1 cellular context compared by ENCODE assay signal in genomic region chr1:43009274-43009673, GRCh38.
TF ChIP-seq lines count a peak whose summit lies in the region.

No MANE protein-coding gene starts in this region.

TF ChIP-seq in K562, 482 proteins besides CTCF, POLR2A, EP300 and RAD21 (continued from another document and continues in another):
- TF ChIP-seq, protein P1, sequence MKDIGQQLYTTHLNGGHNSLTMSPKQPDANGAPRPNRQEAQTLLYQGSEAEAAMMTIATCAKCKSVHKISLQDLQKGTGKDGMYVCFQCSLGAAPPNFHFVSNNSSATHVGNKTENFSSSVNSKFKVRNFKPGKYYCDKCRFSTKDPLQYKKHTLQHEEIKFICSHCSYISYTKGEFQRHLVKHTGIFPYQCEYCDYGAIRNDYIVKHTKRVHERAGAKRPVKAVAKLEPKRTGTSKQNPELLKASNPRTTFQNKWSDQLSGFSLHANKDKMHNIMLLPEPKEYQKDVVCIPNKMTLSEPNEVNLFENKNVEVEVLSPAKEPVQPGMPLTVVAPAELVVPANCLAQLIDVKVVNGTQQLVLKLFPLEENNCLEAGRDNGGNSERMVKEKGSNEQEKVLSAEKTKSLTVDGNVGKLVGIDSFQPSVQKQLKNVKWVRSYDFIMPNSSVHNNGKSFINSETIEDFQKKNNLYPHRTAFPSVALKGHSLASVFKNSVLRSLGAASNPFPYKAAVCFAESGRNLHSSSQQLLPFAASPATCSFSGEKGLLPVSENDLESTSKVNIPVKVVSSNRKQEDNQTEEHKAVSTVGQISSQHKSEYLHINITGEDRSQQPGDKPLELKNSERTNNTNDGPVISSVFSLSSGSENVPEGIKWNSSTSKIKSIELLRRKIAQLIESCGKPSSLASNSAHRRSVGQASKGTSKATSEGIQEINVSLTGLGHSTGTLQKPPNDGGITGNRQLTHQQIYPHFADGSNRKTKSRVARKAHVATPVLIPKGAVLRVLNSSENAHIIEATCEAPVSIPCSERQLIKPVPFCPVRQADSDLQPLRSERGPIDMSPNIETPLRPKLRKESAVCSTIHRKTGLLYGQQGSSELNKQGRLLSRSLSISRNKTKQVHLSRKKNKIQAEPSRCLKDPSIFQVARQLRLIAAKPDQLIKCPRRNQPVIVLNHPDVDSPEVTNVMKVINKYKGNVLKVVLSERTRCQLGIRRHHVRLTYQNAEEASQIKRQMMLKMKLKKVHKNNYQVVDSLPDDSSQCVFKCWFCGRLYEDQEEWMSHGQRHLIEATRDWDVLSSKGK (CRISPR knock-in tag; IDR thresholded peaks at IDR 0.05) = no peak
- TF ChIP-seq SMAD3 (CRISPR knock-in tag; conservative IDR thresholded peaks at IDR 0.05) = no peak
- TF ChIP-seq ZBTB43 (CRISPR knock-in tag; IDR thresholded peaks at IDR 0.05) = no peak
- TF ChIP-seq, protein P2, sequence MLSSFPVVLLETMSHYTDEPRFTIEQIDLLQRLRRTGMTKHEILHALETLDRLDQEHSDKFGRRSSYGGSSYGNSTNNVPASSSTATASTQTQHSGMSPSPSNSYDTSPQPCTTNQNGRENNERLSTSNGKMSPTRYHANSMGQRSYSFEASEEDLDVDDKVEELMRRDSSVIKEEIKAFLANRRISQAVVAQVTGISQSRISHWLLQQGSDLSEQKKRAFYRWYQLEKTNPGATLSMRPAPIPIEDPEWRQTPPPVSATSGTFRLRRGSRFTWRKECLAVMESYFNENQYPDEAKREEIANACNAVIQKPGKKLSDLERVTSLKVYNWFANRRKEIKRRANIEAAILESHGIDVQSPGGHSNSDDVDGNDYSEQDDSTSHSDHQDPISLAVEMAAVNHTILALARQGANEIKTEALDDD (IDR thresholded peaks at IDR 0.05) = peak; percentile 46; the same call in 1 of the 2 replicates
- no peak for TF ChIP-seq FOSL1 (tag; conservative IDR thresholded peaks at IDR 0.05)
- no peak for TF ChIP-seq ELF4 (CRISPR knock-in tag; IDR thresholded peaks at IDR 0.05)
- TF ChIP-seq MYC (IDR thresholded peaks at IDR 0.05; ENCODE audit: low read depth, low read length) = no peak
- TF ChIP-seq MYC (CRISPR knock-in tag; IDR thresholded peaks at IDR 0.05; ENCODE audit: borderline replicate concordance, low read depth) = no peak
- no peak for TF ChIP-seq ZNF282 (CRISPR knock-in tag; IDR thresholded peaks at IDR 0.05)
- no peak for TF ChIP-seq RBFOX2 (IDR thresholded peaks at IDR 0.05; ENCODE audit: low read depth, low read length)
- no peak for TF ChIP-seq LEF1 (IDR thresholded peaks at IDR 0.05)
- no peak for TF ChIP-seq ERF (CRISPR knock-in tag; IDR thresholded peaks at IDR 0.05)
- no peak for TF ChIP-seq NONO (IDR thresholded peaks at IDR 0.05; ENCODE audit: low read depth in 2 of 2, low read length in 1 of 2)
- TF ChIP-seq, protein P3, sequence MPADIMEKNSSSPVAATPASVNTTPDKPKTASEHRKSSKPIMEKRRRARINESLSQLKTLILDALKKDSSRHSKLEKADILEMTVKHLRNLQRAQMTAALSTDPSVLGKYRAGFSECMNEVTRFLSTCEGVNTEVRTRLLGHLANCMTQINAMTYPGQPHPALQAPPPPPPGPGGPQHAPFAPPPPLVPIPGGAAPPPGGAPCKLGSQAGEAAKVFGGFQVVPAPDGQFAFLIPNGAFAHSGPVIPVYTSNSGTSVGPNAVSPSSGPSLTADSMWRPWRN (IDR thresholded peaks at IDR 0.05; ENCODE audit: low read depth) = peak; percentile 8; the same call in 1 of the 2 replicates
- TF ChIP-seq ARID2 (IDR thresholded peaks at IDR 0.05) = no peak
- TF ChIP-seq ZNF717 (CRISPR knock-in tag; IDR thresholded peaks at IDR 0.05) = no peak
- TF ChIP-seq GTF2F1 (IDR thresholded peaks at IDR 0.05; ENCODE audit: low read depth, low read length) = no peak
- TF ChIP-seq ZNF766 (CRISPR knock-in tag; conservative IDR thresholded peaks at IDR 0.05) = no peak
- 0 out of 2 replicates have a peak, but pooled peaks have one; percentile 18 for TF ChIP-seq NFE2 (IDR thresholded peaks at IDR 0.05; ENCODE audit: low read depth)
- no peak for TF ChIP-seq ZKSCAN3 (CRISPR knock-in tag; IDR thresholded peaks at IDR 0.05)
- TF ChIP-seq PHF20 (IDR thresholded peaks at IDR 0.05; ENCODE audit: partially characterized antibody) = no peak
- no peak for TF ChIP-seq HDAC1 (IDR thresholded peaks at IDR 0.05)
- TF ChIP-seq, protein P4, sequence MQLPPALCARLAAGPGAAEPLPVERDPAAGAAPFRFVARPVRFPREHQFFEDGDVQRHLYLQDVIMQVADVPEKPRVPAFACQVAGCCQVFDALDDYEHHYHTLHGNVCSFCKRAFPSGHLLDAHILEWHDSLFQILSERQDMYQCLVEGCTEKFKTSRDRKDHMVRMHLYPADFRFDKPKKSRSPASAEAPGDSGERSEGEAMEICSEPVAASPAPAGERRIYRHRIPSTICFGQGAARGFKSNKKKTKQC (CRISPR knock-in tag; IDR thresholded peaks at IDR 0.05) = no peak
- TF ChIP-seq CBX2 (IDR thresholded peaks at IDR 0.05; ENCODE audit: insufficient read depth, low read length, poor library complexity, severe bottlenecking) = no peak
- TF ChIP-seq, protein P5, sequence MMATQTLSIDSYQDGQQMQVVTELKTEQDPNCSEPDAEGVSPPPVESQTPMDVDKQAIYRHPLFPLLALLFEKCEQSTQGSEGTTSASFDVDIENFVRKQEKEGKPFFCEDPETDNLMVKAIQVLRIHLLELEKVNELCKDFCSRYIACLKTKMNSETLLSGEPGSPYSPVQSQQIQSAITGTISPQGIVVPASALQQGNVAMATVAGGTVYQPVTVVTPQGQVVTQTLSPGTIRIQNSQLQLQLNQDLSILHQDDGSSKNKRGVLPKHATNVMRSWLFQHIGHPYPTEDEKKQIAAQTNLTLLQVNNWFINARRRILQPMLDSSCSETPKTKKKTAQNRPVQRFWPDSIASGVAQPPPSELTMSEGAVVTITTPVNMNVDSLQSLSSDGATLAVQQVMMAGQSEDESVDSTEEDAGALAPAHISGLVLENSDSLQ (IDR thresholded peaks at IDR 0.05) = peak; percentile 71
- TF ChIP-seq ZNF778 (CRISPR knock-in tag; IDR thresholded peaks at IDR 0.05) = no peak
- no peak for TF ChIP-seq RBM39 (optimal IDR thresholded peaks at IDR 0.05; ENCODE audit: low read depth, low read length)
- no peak for TF ChIP-seq SMAD1 (IDR thresholded peaks at IDR 0.05; ENCODE audit: low read depth, low read length, partially characterized antibody)
- no peak for TF ChIP-seq DDX20 (tag; IDR thresholded peaks at IDR 0.05; ENCODE audit: low read depth)
- TF ChIP-seq REST (CRISPR knock-in tag; IDR thresholded peaks at IDR 0.05; ENCODE audit: low read depth) = no peak
- TF ChIP-seq TARDBP (IDR thresholded peaks at IDR 0.05) = no peak
- TF ChIP-seq CHCHD3 (CRISPR knock-in tag; IDR thresholded peaks at IDR 0.05) = no peak
- TF ChIP-seq TEAD4 (IDR thresholded peaks at IDR 0.05; ENCODE audit: low read length) = peak; percentile 34; the same call in 1 of the 2 replicates
- TF ChIP-seq TEAD4 (CRISPR knock-in tag; IDR thresholded peaks at IDR 0.05; ENCODE audit: borderline replicate concordance) = no peak
- TF ChIP-seq SMARCA4 (IDR thresholded peaks at IDR 0.05) = peak; percentile 79
- TF ChIP-seq, protein P6, sequence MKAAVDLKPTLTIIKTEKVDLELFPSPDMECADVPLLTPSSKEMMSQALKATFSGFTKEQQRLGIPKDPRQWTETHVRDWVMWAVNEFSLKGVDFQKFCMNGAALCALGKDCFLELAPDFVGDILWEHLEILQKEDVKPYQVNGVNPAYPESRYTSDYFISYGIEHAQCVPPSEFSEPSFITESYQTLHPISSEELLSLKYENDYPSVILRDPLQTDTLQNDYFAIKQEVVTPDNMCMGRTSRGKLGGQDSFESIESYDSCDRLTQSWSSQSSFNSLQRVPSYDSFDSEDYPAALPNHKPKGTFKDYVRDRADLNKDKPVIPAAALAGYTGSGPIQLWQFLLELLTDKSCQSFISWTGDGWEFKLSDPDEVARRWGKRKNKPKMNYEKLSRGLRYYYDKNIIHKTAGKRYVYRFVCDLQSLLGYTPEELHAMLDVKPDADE (conservative IDR thresholded peaks at IDR 0.05; ENCODE audit: control insufficient read depth, low read depth, low read length) = no peak
- TF ChIP-seq RUNX1 (IDR thresholded peaks at IDR 0.05; ENCODE audit: low read depth) = no peak
- TF ChIP-seq SREBF1 (IDR thresholded peaks at IDR 0.05; ENCODE audit: borderline replicate concordance, low read depth, low read length) = no peak
- TF ChIP-seq ZNF121 (CRISPR knock-in tag; conservative IDR thresholded peaks at IDR 0.05) = no peak
- no peak for TF ChIP-seq PHTF2 (CRISPR knock-in tag; IDR thresholded peaks at IDR 0.05)
- no peak for TF ChIP-seq NCOA4 (IDR thresholded peaks at IDR 0.05; ENCODE audit: partially characterized antibody)
- no peak for TF ChIP-seq STAG1 (CRISPR knock-in tag; IDR thresholded peaks at IDR 0.05; ENCODE audit: borderline replicate concordance)
- no peak for TF ChIP-seq GATAD2A (IDR thresholded peaks at IDR 0.05)
- no peak for TF ChIP-seq ZNF785 (CRISPR knock-in tag; IDR thresholded peaks at IDR 0.05)
- TF ChIP-seq, protein P7, sequence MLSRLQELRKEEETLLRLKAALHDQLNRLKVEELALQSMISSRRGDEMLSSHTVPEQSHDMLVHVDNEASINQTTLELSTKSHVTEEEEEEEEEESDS (CRISPR knock-in tag; IDR thresholded peaks at IDR 0.05) = no peak
- no peak for TF ChIP-seq NFIX (CRISPR knock-in tag; IDR thresholded peaks at IDR 0.05; ENCODE audit: low read depth)
- TF ChIP-seq PPARD (CRISPR knock-in tag; IDR thresholded peaks at IDR 0.05) = no peak
- TF ChIP-seq, protein P8, sequence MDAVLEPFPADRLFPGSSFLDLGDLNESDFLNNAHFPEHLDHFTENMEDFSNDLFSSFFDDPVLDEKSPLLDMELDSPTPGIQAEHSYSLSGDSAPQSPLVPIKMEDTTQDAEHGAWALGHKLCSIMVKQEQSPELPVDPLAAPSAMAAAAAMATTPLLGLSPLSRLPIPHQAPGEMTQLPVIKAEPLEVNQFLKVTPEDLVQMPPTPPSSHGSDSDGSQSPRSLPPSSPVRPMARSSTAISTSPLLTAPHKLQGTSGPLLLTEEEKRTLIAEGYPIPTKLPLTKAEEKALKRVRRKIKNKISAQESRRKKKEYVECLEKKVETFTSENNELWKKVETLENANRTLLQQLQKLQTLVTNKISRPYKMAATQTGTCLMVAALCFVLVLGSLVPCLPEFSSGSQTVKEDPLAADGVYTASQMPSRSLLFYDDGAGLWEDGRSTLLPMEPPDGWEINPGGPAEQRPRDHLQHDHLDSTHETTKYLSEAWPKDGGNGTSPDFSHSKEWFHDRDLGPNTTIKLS (IDR thresholded peaks at IDR 0.05; ENCODE audit: borderline replicate concordance, low read depth) = no peak
- TF ChIP-seq SOX6 (IDR thresholded peaks at IDR 0.05) = no peak
- TF ChIP-seq PHB2 (IDR thresholded peaks at IDR 0.05; ENCODE audit: low read depth) = no peak
- no peak for TF ChIP-seq NCOA1 (IDR thresholded peaks at IDR 0.05; ENCODE audit: low read depth)
- TF ChIP-seq, protein P9, sequence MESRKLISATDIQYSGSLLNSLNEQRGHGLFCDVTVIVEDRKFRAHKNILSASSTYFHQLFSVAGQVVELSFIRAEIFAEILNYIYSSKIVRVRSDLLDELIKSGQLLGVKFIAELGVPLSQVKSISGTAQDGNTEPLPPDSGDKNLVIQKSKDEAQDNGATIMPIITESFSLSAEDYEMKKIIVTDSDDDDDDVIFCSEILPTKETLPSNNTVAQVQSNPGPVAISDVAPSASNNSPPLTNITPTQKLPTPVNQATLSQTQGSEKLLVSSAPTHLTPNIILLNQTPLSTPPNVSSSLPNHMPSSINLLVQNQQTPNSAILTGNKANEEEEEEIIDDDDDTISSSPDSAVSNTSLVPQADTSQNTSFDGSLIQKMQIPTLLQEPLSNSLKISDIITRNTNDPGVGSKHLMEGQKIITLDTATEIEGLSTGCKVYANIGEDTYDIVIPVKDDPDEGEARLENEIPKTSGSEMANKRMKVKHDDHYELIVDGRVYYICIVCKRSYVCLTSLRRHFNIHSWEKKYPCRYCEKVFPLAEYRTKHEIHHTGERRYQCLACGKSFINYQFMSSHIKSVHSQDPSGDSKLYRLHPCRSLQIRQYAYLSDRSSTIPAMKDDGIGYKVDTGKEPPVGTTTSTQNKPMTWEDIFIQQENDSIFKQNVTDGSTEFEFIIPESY (CRISPR knock-in tag; IDR thresholded peaks at IDR 0.05) = no peak
- TF ChIP-seq ZNF707 (CRISPR knock-in tag; conservative IDR thresholded peaks at IDR 0.05) = no peak
- no peak for TF ChIP-seq HEY1 (CRISPR knock-in tag; IDR thresholded peaks at IDR 0.05; ENCODE audit: borderline replicate concordance)
- TF ChIP-seq KLF13 (tag; IDR thresholded peaks at IDR 0.05; ENCODE audit: borderline replicate concordance, low read depth) = no peak
